In genomic region chr6:158717341-158718328, GRCh38 we compare ENCODE assay signal across 9 cellular contexts.
A peak's percentile ranks its signal among the peaks of the same experiment; 100 is the strongest.
DNase-seq lines count a peak whose midpoint lies in the region; ATAC-seq and TF ChIP-seq lines count a peak whose summit lies in the region.
"Had no signal": no experiment of that assay in that cellular context is flagged by ENCODE, and none has a peak within 500 bp of the region (broad histone marks: within the 10 kb centered on the region; RNA-seq: fewer than 3 reads in every experiment).

No MANE protein-coding gene starts in this region.

- H2BK15ac ChIP-seq in neuronal stem cell (ENCODE audit: low read length), result no peak overlapping the region

- peaks cover 7 to 9% of the 10 kb centered on the region in 2 donors for H3K4me1 ChIP-seq in neuronal stem cell (ENCODE audit: control insufficient read depth in 2 of 2, insufficient read depth in 1 of 2, low read depth in 1 of 2, low read length in 2 of 2)

- no peak overlapping the region for H4K91ac ChIP-seq in neuronal stem cell (ENCODE audit: low read depth, low read length, poor library complexity)

- no peak overlapping the region for H3K23ac ChIP-seq in neuronal stem cell (ENCODE audit: low read depth, low read length, poor library complexity)

- peak overlapping the region; percentile 86 for H3K4me3 Mint-ChIP-seq in natural killer cell
- H3K4me3 Mint-ChIP-seq: neural crest cell had no signal

- no CpG with 5 or more reads among the region's 16 CpGs for WGBS in neuronal stem cell (ENCODE audit: extremely low coverage in 2 of 2, insufficient read length in 2 of 2, insufficient replicate concordance in 1 of 2), 2 donors

- peaks cover 21% of the 10 kb centered on the region for H3K36me3 Mint-ChIP-seq in natural killer cell

- H3K36me3 ChIP-seq in neuronal stem cell (replicated peaks in 1 of 2; ENCODE audit: control insufficient read depth in 2 of 2, insufficient read depth in 2 of 2, low read length in 2 of 2), result no peaks in the 10 kb centered on the region
- H3K36me3 ChIP-seq: thoracic aorta had no signal

- intact Hi-C loops in natural killer cell (cut with micrococcal nuclease), result loop anchor here (1.0 to 10.0 kb wide), 5 partner anchors 85 to 387 kb away; partner anchors contain the start of gene TMEM181

- DNase-seq in natural killer cell (peak; percentile 51), neuronal stem cell (ENCODE audit: low spot score) (no peak), HPDE6-E6E7 (ENCODE audit: extremely low spot score) (no peak)
- DNase-seq in stimulated activated CD4-positive, alpha-beta T cell treated with anti-CD3 and anti-CD28 coated beads, Interleukin-12 subunit alpha, Interleukin-12 subunit beta, amount 100 ng/mL, for 4 hours, result no peak

- H3K79me1 ChIP-seq in neuronal stem cell (ENCODE audit: low read depth, low read length), result no peaks in the 10 kb centered on the region

- no peak overlapping the region for H3K18ac ChIP-seq in neuronal stem cell (ENCODE audit: low read length)

- no peak overlapping the region for H2BK120ac ChIP-seq in neuronal stem cell (ENCODE audit: low read depth, low read length)

- H2AFZ ChIP-seq in neuronal stem cell (ENCODE audit: low read length), result no peak overlapping the region

- no peak overlapping the region for H2BK5ac ChIP-seq in neuronal stem cell (ENCODE audit: low read length)

- H3K9ac ChIP-seq in neuronal stem cell (ENCODE audit: low read depth, low read length, poor library complexity), result no peak overlapping the region

- H2BK12ac ChIP-seq in neuronal stem cell (ENCODE audit: low read length), result no peak overlapping the region

- no peak overlapping the region for H2AK5ac ChIP-seq in neuronal stem cell (ENCODE audit: low read depth, low read length)

- no peak overlapping the region for H3K14ac ChIP-seq in neuronal stem cell (ENCODE audit: low read length)

- no peak overlapping the region for H3K4me2 ChIP-seq in neuronal stem cell (ENCODE audit: insufficient read depth, low read length, poor library complexity, severe bottlenecking)

- H3K27ac ChIP-seq in neuronal stem cell (replicated peaks; ENCODE audit: low read length), result no peak overlapping the region
- H3K27ac ChIP-seq: thoracic aorta had no signal

- H3K4me1 Mint-ChIP-seq in natural killer cell, result peaks cover 75 to 80% of the 10 kb centered on the region in 2 donors

- H3K9me3 ChIP-seq in neuronal stem cell (replicated peaks in 1 of 2; ENCODE audit: control insufficient read depth in 2 of 2, insufficient read depth in 1 of 2, low read depth in 1 of 2, low read length in 2 of 2), result peaks cover 0 to 2% of the 10 kb centered on the region in 2 donors
- H3K9me3 ChIP-seq: thoracic aorta had no signal

- H3K9me3 Mint-ChIP-seq in natural killer cell, result no peaks in the 10 kb centered on the region
- H3K9me3 Mint-ChIP-seq: neural crest cell had no signal

- H3K27ac Mint-ChIP-seq in natural killer cell, result peak overlapping the region; percentile 92 to 98

- ATAC-seq in GM18870 (IDR thresholded peaks at IDR 0.05; ENCODE audit: unreplicated experiment) (peak; percentile 72), GM21723 (IDR thresholded peaks at IDR 0.05; ENCODE audit: unreplicated experiment) (peak; percentile 79), HG03575 (IDR thresholded peaks at IDR 0.05; ENCODE audit: extremely low read depth, insufficient number of reproducible peaks, low FRiP score, unreplicated experiment) (peak; percentile 32), natural killer cell (peak; percentile 55 to 80 (median 65))

- no peak overlapping the region for H3K4ac ChIP-seq in neuronal stem cell (ENCODE audit: low read length)

- no peak for TF ChIP-seq CTCF in natural killer cell (IDR thresholded peaks at IDR 0.05)

- no peak overlapping the region for H3K4me3 ChIP-seq in neuronal stem cell (ENCODE audit: low read length in 2 of 2)
- H3K4me3 ChIP-seq: thoracic aorta had no signal

- H4K8ac ChIP-seq in neuronal stem cell (ENCODE audit: low read depth, low read length), result no peak overlapping the region

- peaks cover 0 to 8% (median 2%) of the 10 kb centered on the region in 3 experiments for H3K27me3 ChIP-seq in neuronal stem cell (ENCODE audit: control insufficient read depth in 3 of 3, insufficient read depth in 3 of 3, low read depth in 1 of 3, low read length in 3 of 3)

- no peaks in the 10 kb centered on the region for H3K27me3 Mint-ChIP-seq in natural killer cell (ENCODE audit: low read depth in 2 of 2)
